ENCODE assay signal across 19 cellular contexts in genomic region chr1:17688217-17688810, GRCh38.
DNase-seq lines count a peak whose midpoint lies in the region; TF ChIP-seq lines count a peak whose summit lies in the region.
"Had no signal": no experiment of that assay in that cellular context is flagged by ENCODE, and none has a peak within 500 bp of the region (broad histone marks: within the 10 kb centered on the region; RNA-seq: fewer than 3 reads in every experiment).

No MANE protein-coding gene starts in this region.

- no peaks in the 10 kb centered on the region for H3K79me1 ChIP-seq in H9 (ENCODE audit: insufficient read depth, low read depth, low read length, poor library complexity, severe bottlenecking)

- intact Hi-C loops in OCI-LY7 (cut with micrococcal nuclease; ENCODE audit: unreplicated experiment): no loop called here
- intact Hi-C loops in left ventricle myocardium inferior (cut with micrococcal nuclease): no loop called here
- intact Hi-C loops in transverse colon (cut with DNase I; ENCODE audit: low total_unique reads): no loop called here

- TF ChIP-seq CTCF in endodermal cell (conservative IDR thresholded peaks at IDR 0.05) (no peak), OCI-LY7 (conservative IDR thresholded peaks at IDR 0.05; ENCODE audit: low read length) (no peak), left ventricle myocardium inferior (IDR thresholded peaks at IDR 0.05; ENCODE audit: borderline replicate concordance) (no peak), H9 (conservative IDR thresholded peaks at IDR 0.05) (no peak), transverse colon (IDR thresholded peaks at IDR 0.05) (no peak)

- no peak for TF ChIP-seq POLR2A in transverse colon (IDR thresholded peaks at IDR 0.05)

- H2BK20ac ChIP-seq in H9 (ENCODE audit: low read depth, low read length, poor library complexity, severe bottlenecking): no peak overlapping the region

- H2AK5ac ChIP-seq in H9 (ENCODE audit: insufficient read length, low read length): no peak overlapping the region

- H3K27ac Mint-ChIP-seq in endodermal cell (no peak overlapping the region), H9 (peak overlapping the region in 1 of 3 experiments; percentile 66; a peak in 1 of 7 replicates)

- H4K5ac ChIP-seq in H9 (ENCODE audit: insufficient read length, low read depth, low read length): no peak overlapping the region

- H2AFZ ChIP-seq in OCI-LY7 (ENCODE audit: low read length) (no peak overlapping the region), H9 (ENCODE audit: low read length) (no peak overlapping the region)

- H3K27ac ChIP-seq in endodermal cell (ENCODE audit: low read depth, low read length) (peak overlapping the region; percentile 47), OCI-LY7 (ENCODE audit: low read depth, low read length, poor library complexity, severe bottlenecking) (no peak overlapping the region), left ventricle myocardium inferior (replicated peaks) (no peak overlapping the region), H9 (ENCODE audit: insufficient read length, low read depth, low read length) (no peak overlapping the region), transverse colon (no peak overlapping the region)
- H3K27ac ChIP-seq: 22Rv1; BLaER1 treated with 17β-estradiol and CSF1 and Interleukin-3, amounts not matched to agents 10 nM and 100 nM had no signal

- no peak overlapping the region for H3K4me2 ChIP-seq in OCI-LY7 (ENCODE audit: low read length)
- no peak overlapping the region for H3K4me2 ChIP-seq in H9 (ENCODE audit: insufficient read depth, insufficient read length, low read length)

- H3K56ac ChIP-seq in H9 (ENCODE audit: insufficient read length, low read depth, low read length): no peak overlapping the region

- H3K4me1 Mint-ChIP-seq in endodermal cell (peaks cover 11% of the 10 kb centered on the region), H9 (peaks cover 17 to 33% of the 10 kb centered on the region in 2 experiments)

- CTCF ChIA-PET in OCI-LY7 (lab: Charles Lee; ENCODE audit: unreplicated experiment): no interaction called here

- no peak overlapping the region for H3K23ac ChIP-seq in H9 (ENCODE audit: insufficient read length, low read depth, low read length)

- H3K4me3 ChIP-seq in endodermal cell (ENCODE audit: low read length) (no peak overlapping the region), OCI-LY7 (ENCODE audit: low read depth, low read length, poor library complexity, severe bottlenecking) (no peak overlapping the region), left ventricle myocardium inferior (no peak overlapping the region), transverse colon (no peak overlapping the region)
- H3K4me3 ChIP-seq: BLaER1 treated with 17β-estradiol and CSF1 and Interleukin-3, amounts not matched to agents 10 nM and 100 nM; MG63 had no signal

- H3K27me3 Mint-ChIP-seq in endodermal cell (ENCODE audit: insufficient read depth) (peaks cover 3% of the 10 kb centered on the region), H9 (ENCODE audit: low read depth) (no peaks in the 10 kb centered on the region; the same call in none of the 2 replicates)

- H3K9me3 ChIP-seq in endodermal cell (ENCODE audit: control insufficient read depth, low read length) (no peaks in the 10 kb centered on the region), OCI-LY7 (ENCODE audit: low read length) (no peaks in the 10 kb centered on the region), left ventricle myocardium inferior (replicated peaks) (no peaks in the 10 kb centered on the region), H9 (ENCODE audit: control insufficient read depth, low read depth, low read length) (no peaks in the 10 kb centered on the region), transverse colon (no peaks in the 10 kb centered on the region)
- H3K9me3 ChIP-seq: MG63 had no signal

- H4K20me1 ChIP-seq in OCI-LY7 (ENCODE audit: insufficient read depth, low read length): no peaks in the 10 kb centered on the region
- no peaks in the 10 kb centered on the region for H4K20me1 ChIP-seq in H9 (ENCODE audit: control insufficient read depth, insufficient read depth, insufficient read length)

- no peak overlapping the region for H2BK15ac ChIP-seq in H9 (ENCODE audit: low read depth, low read length)

- H3K9me2 ChIP-seq in OCI-LY7 (ENCODE audit: insufficient read depth, low read length): no peaks in the 10 kb centered on the region

- H3T11ph ChIP-seq in H9 (ENCODE audit: low read length): no peak overlapping the region

- H3K27me3 ChIP-seq in endodermal cell (ENCODE audit: control insufficient read depth, insufficient read depth, low read length, poor library complexity, severe bottlenecking): no peaks in the 10 kb centered on the region
- H3K27me3 ChIP-seq in left ventricle myocardium inferior (ENCODE audit: low read depth): no peaks in the 10 kb centered on the region
- H3K27me3 ChIP-seq in H9 (ENCODE audit: insufficient read depth, low read length): no peaks in the 10 kb centered on the region
- no peaks in the 10 kb centered on the region for H3K27me3 ChIP-seq in transverse colon
- H3K27me3 ChIP-seq: BLaER1 treated with 17β-estradiol and CSF1 and Interleukin-3, amounts not matched to agents 10 nM and 100 nM; MG63 had no signal

- H3K36me3 Mint-ChIP-seq in endodermal cell (ENCODE audit: low read depth): no peaks in the 10 kb centered on the region
- H3K36me3 Mint-ChIP-seq in H9 (ENCODE audit: insufficient read depth in 1 of 3, low read depth in 3 of 3): peaks cover 24 to 39% (median 27%) of the 10 kb centered on the region in 3 experiments

- H3K9me3 Mint-ChIP-seq in endodermal cell: no peaks in the 10 kb centered on the region
- H3K9me3 Mint-ChIP-seq in H9: peaks cover 0 to 5% of the 10 kb centered on the region in 2 experiments; a peak in 2 of 5 replicates

- DNase-seq in NCI-H82 (lab: John Stamatoyannopoulos, UW) (peak; percentile 55), NCI-H82 treated with DMSO at 0.1 percent for 48 hours (lab: John Stamatoyannopoulos, UW; ENCODE audit: unreplicated experiment) (no peak), NCI-H446 (lab: John Stamatoyannopoulos, UW) (peak; percentile 53 to 77), endodermal cell (no peak), OCI-LY7 (ENCODE audit: low spot score) (no peak), left ventricle myocardium inferior (no peak), H9 (no peak), transverse colon (no peak)
- DNase-seq: IMR-90; Karpas-422; MG63; NCI-H1105 treated with DMSO at 0.1 percent for 48 hours; NCI-H1930; NCI-H510A treated with DMSO at 0.1 percent for 48 hours; NK-92 treated with Interleukin-12 subunit alpha and Interleukin-12 subunit beta, amount 100 ng/mL, for 24 hours; RPMI8226; SIG-M5 had no signal

- no peak overlapping the region for H3K9ac ChIP-seq in endodermal cell (ENCODE audit: extremely low read depth, low read length, poor library complexity, severe bottlenecking)
- no peak overlapping the region for H3K9ac ChIP-seq in H9 (ENCODE audit: extremely low read depth, insufficient read length, low read length)

- H4K8ac ChIP-seq in H9 (replicated peaks; ENCODE audit: insufficient read length, low read depth, low read length): no peak overlapping the region

- H3K14ac ChIP-seq in H9 (ENCODE audit: insufficient read depth, low read length): no peak overlapping the region

- POLR2A ChIA-PET in OCI-LY7 (lab: Charles Lee): no interaction called here

- H4K91ac ChIP-seq in H9 (ENCODE audit: insufficient read length, low read depth, low read length): no peak overlapping the region

- no peak for TF ChIP-seq EP300 in transverse colon (IDR thresholded peaks at IDR 0.05; ENCODE audit: low read depth)

- no peaks in the 10 kb centered on the region for H3K4me1 ChIP-seq in endodermal cell (ENCODE audit: control insufficient read depth, insufficient read depth, low read length)
- no peaks in the 10 kb centered on the region for H3K4me1 ChIP-seq in OCI-LY7 (ENCODE audit: insufficient read depth, low read length, poor library complexity, severe bottlenecking)
- H3K4me1 ChIP-seq in left ventricle myocardium inferior: peaks cover 15% of the 10 kb centered on the region
- H3K4me1 ChIP-seq in H9 (ENCODE audit: insufficient read depth, low read length): peaks cover 3% of the 10 kb centered on the region; the same call in 1 of the 2 replicates
- no peaks in the 10 kb centered on the region for H3K4me1 ChIP-seq in transverse colon

- 93 to 100% methylated on average over 3 to 8 of the region's 8 CpGs for WGBS in endodermal cell (ENCODE audit: insufficient coverage in 1 of 2, insufficient read length in 1 of 2), 2 experiments
- no CpG with 5 or more reads among the region's 8 CpGs for whole genome bisulfite sequencing in H9 (ENCODE audit: extremely low coverage, insufficient read length, low lambda C conversion rate)
- 93% methylated on average over 8 of the region's 8 CpGs; no CpG with 5 or more reads in 1 of the 2 donors for WGBS in transverse colon (ENCODE audit: low coverage in 1 of 2), 2 donors

- no peaks in the 10 kb centered on the region for H3K23me2 ChIP-seq in H9 (ENCODE audit: insufficient read length, low read depth, low read length, poor library complexity, severe bottlenecking)

- no peak overlapping the region for H2BK5ac ChIP-seq in H9 (ENCODE audit: insufficient read length, low read length)

- H3K18ac ChIP-seq in H9 (ENCODE audit: insufficient read length, low read depth, low read length): no peak overlapping the region

- H3K4ac ChIP-seq in H9 (ENCODE audit: low read depth, low read length): no peak overlapping the region

- no peaks in the 10 kb centered on the region for H3K36me3 ChIP-seq in endodermal cell (ENCODE audit: control insufficient read depth, insufficient read depth, low read length)
- no peaks in the 10 kb centered on the region for H3K36me3 ChIP-seq in OCI-LY7 (ENCODE audit: insufficient read depth, low read length)
- peaks cover 57% of the 10 kb centered on the region for H3K36me3 ChIP-seq in left ventricle myocardium inferior
- H3K36me3 ChIP-seq in transverse colon: peaks cover 0 to 28% (median 4%) of the 10 kb centered on the region in 4 donors

- in situ Hi-C loops in transverse colon (cut with MboI; ENCODE audit: low pct_ligation_motif_present in 1 of 4, low pct_unique_long_range_greater_than_20kb in 1 of 4, low sequenced_read_pairs in 3 of 4): no loop called here

- no TSS peak for BruUV-seq in OCI-LY7 (replicated peaks; lab: Mats Ljungman, UMichigan)

- H2BK12ac ChIP-seq in H9 (ENCODE audit: insufficient read length, low read depth, low read length): no peak overlapping the region

- H3K79me2 ChIP-seq in OCI-LY7 (ENCODE audit: insufficient read depth, low read depth, low read length) (no peaks in the 10 kb centered on the region), H9 (ENCODE audit: insufficient read depth, low read length) (no peaks in the 10 kb centered on the region)

- H3K4me3 Mint-ChIP-seq in endodermal cell (no peak overlapping the region), H9 (no peak overlapping the region)

- no peak overlapping the region for H2BK120ac ChIP-seq in H9 (ENCODE audit: low read depth, low read length, poor library complexity, severe bottlenecking)

Comparison
In these comparisons a context has a peak if more than half of its experiments do, and no peak if none do; other contexts are left out.
1. DNase-seq: peak in NCI-H82 (single experiment) and NCI-H446 (2 of 2); none in NCI-H82 treated with DMSO at 0.1 percent for 48 hours (single experiment), endodermal cell (single experiment), OCI-LY7 (single experiment), left ventricle myocardium inferior (single experiment), H9 (single experiment) and transverse colon (single experiment).